Comparison of ENCODE assay signal across 9 cellular contexts in the genomic region with DNA sequence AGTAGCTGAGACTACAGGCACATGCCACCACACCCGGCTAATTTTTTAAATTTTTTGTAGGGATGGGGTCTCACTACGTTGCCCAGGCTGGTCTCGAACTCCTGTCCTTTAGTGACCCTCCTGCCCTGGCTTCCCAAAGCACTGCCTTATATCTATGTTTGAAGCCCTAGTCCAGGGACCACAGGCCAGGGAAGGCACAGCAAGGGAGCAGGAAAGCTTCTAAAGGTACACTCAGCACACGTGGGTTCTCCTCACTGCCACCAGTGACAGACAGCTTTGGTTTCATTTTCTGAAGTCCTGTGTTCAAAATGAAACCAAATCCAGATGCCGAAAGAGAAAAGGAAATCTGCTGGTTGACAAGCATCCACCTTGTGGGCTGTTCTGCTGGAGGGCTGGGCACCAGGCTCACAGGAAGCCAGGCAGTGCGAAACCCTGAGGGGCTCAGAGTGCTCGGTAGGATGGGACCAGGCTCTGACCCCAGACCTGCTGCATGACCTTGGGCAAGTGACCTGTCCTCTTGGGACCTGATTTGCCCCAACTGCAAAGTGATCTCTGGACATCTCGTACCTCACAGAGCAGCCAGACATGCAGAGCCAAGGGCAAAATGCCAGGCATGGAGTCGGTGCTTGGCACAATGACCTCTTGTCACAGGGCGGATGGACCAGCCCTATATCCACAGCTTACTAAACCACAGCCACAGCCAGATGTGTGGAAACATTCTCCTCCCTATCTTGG. TPM values are rescaled to one million over a fixed set of nuclear protein-coding genes. Genes with fewer than 3 reads are reported as not detected.
DNase-seq lines count a peak whose midpoint lies in the region; ATAC-seq and TF ChIP-seq lines count a peak whose summit lies in the region.
"Had no signal": no experiment of that assay in that cellular context is flagged by ENCODE, and none has a peak within 500 bp of the region (broad histone marks: within the 10 kb centered on the region; RNA-seq: fewer than 3 reads in every experiment).

No MANE protein-coding gene starts in this region.

- H3K4me1 Mint-ChIP-seq in activated T-helper 2 cell treated with anti-CD3 and anti-CD28 coated beads, Interferon-gamma antibody, Interleukin-2, Interleukin-4, amounts not matched to agents 10 μg/mL and 5 μg/mL and 100 μg/mL, durations not matched to agents 14 hours and 24 hours and 36 hours (ENCODE audit: low read depth) = peaks cover 36% of the 10 kb centered on the region

- no peak for TF ChIP-seq CTCF in thoracic aorta (IDR thresholded peaks at IDR 0.05)

- H3K9me3 Mint-ChIP-seq in activated T-helper 2 cell treated with anti-CD3 and anti-CD28 coated beads, Interferon-gamma antibody, Interleukin-2, Interleukin-4, amounts not matched to agents 10 μg/mL and 5 μg/mL and 100 μg/mL, durations not matched to agents 14 hours and 24 hours and 36 hours = no peaks in the 10 kb centered on the region

- H3K27me3 Mint-ChIP-seq in activated T-helper 2 cell treated with anti-CD3 and anti-CD28 coated beads, Interferon-gamma antibody, Interleukin-2, Interleukin-4, amounts not matched to agents 10 μg/mL and 5 μg/mL and 100 μg/mL, durations not matched to agents 14 hours and 24 hours and 36 hours (ENCODE audit: low read depth) = no peaks in the 10 kb centered on the region

- intact Hi-C loops in activated T-helper 2 cell treated with anti-CD3 and anti-CD28 coated beads, Interferon-gamma antibody, Interleukin-2, Interleukin-4, amounts not matched to agents 10 μg/mL and 5 μg/mL and 100 μg/mL, durations not matched to agents 14 hours and 24 hours and 36 hours (cut with micrococcal nuclease) = loop anchor here (10.0 kb wide), 2 partner anchors 384 to 536 kb away; a partner anchor contains a TSS

- DNase-seq in NOMO-1 treated with DMSO at 0.1 percent for 48 hours (lab: John Stamatoyannopoulos, UW; ENCODE audit: unreplicated experiment) (peak; percentile 14), NOMO-1 treated with dmso at 0.1 percent for 144 hours (lab: John Stamatoyannopoulos, UW; ENCODE audit: unreplicated experiment) (no peak), iris pigment epithelial cell (ENCODE audit: low read depth) (peak; percentile 13), thoracic aorta (ENCODE audit: low spot score) (no peak), NCI-H187 (lab: John Stamatoyannopoulos, UW) (no peak)
- peak; percentile 59 for DNase-seq in activated T-helper 2 cell treated with anti-CD3 and anti-CD28 coated beads, Interferon-gamma antibody, Interleukin-2, Interleukin-4, amounts not matched to agents 10 μg/mL and 5 μg/mL and 100 μg/mL, durations not matched to agents 14 hours and 24 hours and 36 hours (ENCODE audit: low spot score)

- ATAC-seq in thoracic aorta (ENCODE audit: insufficient number of reproducible peaks, low FRiP score, low read depth) (no peak), GM21717 (IDR thresholded peaks at IDR 0.05; ENCODE audit: unreplicated experiment) (no peak), HG03520 (IDR thresholded peaks at IDR 0.05; ENCODE audit: unreplicated experiment) (no peak)

- H3K4me1 ChIP-seq in thoracic aorta (ENCODE audit: control insufficient read depth in 1 of 2, low read depth in 2 of 2) = peaks cover 10 to 45% of the 10 kb centered on the region in 2 donors

- no peaks in the 10 kb centered on the region for H3K27me3 ChIP-seq in thoracic aorta (replicated peaks; ENCODE audit: insufficient read depth)

- H3K36me3 ChIP-seq in thoracic aorta = no peaks in the 10 kb centered on the region

- H3K27ac ChIP-seq in thoracic aorta = peak overlapping the region; percentile 65

- H3K4me3 ChIP-seq in thoracic aorta = peak overlapping the region; percentile 60

- H3K9me3 ChIP-seq in thoracic aorta = no peaks in the 10 kb centered on the region

- H3K36me3 Mint-ChIP-seq in activated T-helper 2 cell treated with anti-CD3 and anti-CD28 coated beads, Interferon-gamma antibody, Interleukin-2, Interleukin-4, amounts not matched to agents 10 μg/mL and 5 μg/mL and 100 μg/mL, durations not matched to agents 14 hours and 24 hours and 36 hours (ENCODE audit: low read depth) = peaks cover 18% of the 10 kb centered on the region

- H3K4me3 Mint-ChIP-seq in activated T-helper 2 cell treated with anti-CD3 and anti-CD28 coated beads, Interferon-gamma antibody, Interleukin-2, Interleukin-4, amounts not matched to agents 10 μg/mL and 5 μg/mL and 100 μg/mL, durations not matched to agents 14 hours and 24 hours and 36 hours (ENCODE audit: low read depth) = peak overlapping the region; percentile 49

- peak overlapping the region; percentile 68 for H3K27ac Mint-ChIP-seq in activated T-helper 2 cell treated with anti-CD3 and anti-CD28 coated beads, Interferon-gamma antibody, Interleukin-2, Interleukin-4, amounts not matched to agents 10 μg/mL and 5 μg/mL and 100 μg/mL, durations not matched to agents 14 hours and 24 hours and 36 hours

RNA-seq across cellular contexts. Expression of a gene that starts 2.7 kb away (rescaled TPM):
- 217 and 219 TPM in 2 replicates for total RNA-seq in activated T-helper 2 cell treated with anti-CD3 and anti-CD28 coated beads, Interferon-gamma antibody, Interleukin-2, Interleukin-4, amounts not matched to agents 10 μg/mL and 5 μg/mL and 100 μg/mL, durations not matched to agents 14 hours and 24 hours and 36 hours
- total RNA-seq in thoracic aorta = 10 to 100 TPM; 16.9 to 22.6 TPM

RNA-seq across cellular contexts. Expression of a gene that starts 10.4 kb away (rescaled TPM):
- total RNA-seq in activated T-helper 2 cell treated with anti-CD3 and anti-CD28 coated beads, Interferon-gamma antibody, Interleukin-2, Interleukin-4, amounts not matched to agents 10 μg/mL and 5 μg/mL and 100 μg/mL, durations not matched to agents 14 hours and 24 hours and 36 hours = not detected in 2 replicates
- not detected for total RNA-seq in thoracic aorta
- total RNA-seq: HT1080 had no signal

RNA-seq across cellular contexts. Expression of a gene that starts 14.7 kb away (rescaled TPM):
- not detected in 2 replicates for total RNA-seq in activated T-helper 2 cell treated with anti-CD3 and anti-CD28 coated beads, Interferon-gamma antibody, Interleukin-2, Interleukin-4, amounts not matched to agents 10 μg/mL and 5 μg/mL and 100 μg/mL, durations not matched to agents 14 hours and 24 hours and 36 hours
- total RNA-seq in thoracic aorta = not detected
- total RNA-seq: HT1080 had no signal

RNA-seq across cellular contexts. Expression of a gene that starts 17.6 kb away (rescaled TPM):
- total RNA-seq in activated T-helper 2 cell treated with anti-CD3 and anti-CD28 coated beads, Interferon-gamma antibody, Interleukin-2, Interleukin-4, amounts not matched to agents 10 μg/mL and 5 μg/mL and 100 μg/mL, durations not matched to agents 14 hours and 24 hours and 36 hours = not detected in 2 replicates
- not detected for total RNA-seq in thoracic aorta
- total RNA-seq: HT1080 had no signal

RNA-seq across cellular contexts. Expression of a gene that starts 22.4 kb away (rescaled TPM):
- total RNA-seq in activated T-helper 2 cell treated with anti-CD3 and anti-CD28 coated beads, Interferon-gamma antibody, Interleukin-2, Interleukin-4, amounts not matched to agents 10 μg/mL and 5 μg/mL and 100 μg/mL, durations not matched to agents 14 hours and 24 hours and 36 hours = not detected in 2 replicates
- total RNA-seq in thoracic aorta = not detected
- total RNA-seq: HT1080 had no signal

Comparison
In these comparisons a context has a peak if more than half of its experiments do, and no peak if none do; other contexts are left out.
1. DNase-seq: peak in NOMO-1 treated with DMSO at 0.1 percent for 48 hours (single experiment), activated T-helper 2 cell treated with anti-CD3 and anti-CD28 coated beads, Interferon-gamma antibody, Interleukin-2, Interleukin-4, amounts not matched to agents 10 μg/mL and 5 μg/mL and 100 μg/mL, durations not matched to agents 14 hours and 24 hours and 36 hours (single experiment) and iris pigment epithelial cell (single experiment); none in NOMO-1 treated with dmso at 0.1 percent for 144 hours (single experiment), thoracic aorta (single experiment) and NCI-H187 (0 of 2).